In genomic region chr12:47602949-47603558, GRCh38 we compare ENCODE assay signal across 34 cellular contexts.
DNase-seq lines count a peak whose midpoint lies in the region; ATAC-seq and TF ChIP-seq lines count a peak whose summit lies in the region.
"Had no signal": no experiment of that assay in that cellular context is flagged by ENCODE, and none has a peak within 500 bp of the region (broad histone marks: within the 10 kb centered on the region; RNA-seq: fewer than 3 reads in every experiment).

No MANE protein-coding gene starts in this region.

- no peaks in the 10 kb centered on the region for H3K27me3 Mint-ChIP-seq in natural killer cell treated with Interleukin-12 subunit alpha and Interleukin-12 subunit beta and Interleukin-15 and Interleukin-18, amount 100 ng/mL, for 72 hours
- H3K27me3 Mint-ChIP-seq in natural killer cell (ENCODE audit: low read depth in 2 of 2) = no peaks in the 10 kb centered on the region
- no peaks in the 10 kb centered on the region for H3K27me3 Mint-ChIP-seq in chondrocyte (ENCODE audit: low read depth)
- H3K27me3 Mint-ChIP-seq: activated naive CD8-positive, alpha-beta T cell treated with anti-CD3 and anti-CD28 coated beads for 36 hours; B cell; central memory CD8-positive, alpha-beta T cell had no signal

- H3K4me3 ChIP-seq in mesendoderm (ENCODE audit: low read length) = no peak overlapping the region
- H3K4me3 ChIP-seq: dorsolateral prefrontal cortex, esophagus squamous epithelium, heart left ventricle, lung, prostate gland, transverse colon had no signal

- peaks cover 8% of the 10 kb centered on the region for H3K9me3 Mint-ChIP-seq in natural killer cell treated with Interleukin-12 subunit alpha and Interleukin-12 subunit beta and Interleukin-15 and Interleukin-18, amount 100 ng/mL, for 72 hours
- H3K9me3 Mint-ChIP-seq in natural killer cell (peaks cover 3 to 7% of the 10 kb centered on the region in 2 donors), chondrocyte (ENCODE audit: low read depth) (peaks cover 15% of the 10 kb centered on the region)

- H3K4me2 ChIP-seq in mesendoderm (ENCODE audit: low read length) = no peak overlapping the region

- H4K5ac ChIP-seq in mesendoderm (ENCODE audit: low read length) = no peak overlapping the region

- no peak overlapping the region for H2BK5ac ChIP-seq in mesendoderm (ENCODE audit: low read length)

- no peak overlapping the region for H3K18ac ChIP-seq in mesendoderm (ENCODE audit: low read length)

- H3K4me1 Mint-ChIP-seq in natural killer cell treated with Interleukin-12 subunit alpha and Interleukin-12 subunit beta and Interleukin-15 and Interleukin-18, amount 100 ng/mL, for 72 hours (ENCODE audit: low read depth in 2 of 2) = peaks cover 7 to 8% of the 10 kb centered on the region in 2 donors
- H3K4me1 Mint-ChIP-seq in natural killer cell (peaks cover 5 to 9% of the 10 kb centered on the region in 2 donors), chondrocyte (ENCODE audit: low read depth) (peaks cover 26% of the 10 kb centered on the region)
- H3K4me1 Mint-ChIP-seq: central memory CD8-positive, alpha-beta T cell had no signal

- no peak for TF ChIP-seq CTCF in natural killer cell (IDR thresholded peaks at IDR 0.05)
- TF ChIP-seq CTCF in chondrocyte (IDR thresholded peaks at IDR 0.05) = no peak

- WGBS in mesendoderm (ENCODE audit: extremely low coverage, insufficient coverage, low lambda C conversion rate) = no CpG with 5 or more reads among the region's 11 CpGs

- no peak overlapping the region for H3K4me3 Mint-ChIP-seq in natural killer cell treated with Interleukin-12 subunit alpha and Interleukin-12 subunit beta and Interleukin-15 and Interleukin-18, amount 100 ng/mL, for 72 hours
- no peak overlapping the region for H3K4me3 Mint-ChIP-seq in natural killer cell
- no peak overlapping the region for H3K4me3 Mint-ChIP-seq in chondrocyte (ENCODE audit: unreplicated experiment)
- H3K4me3 Mint-ChIP-seq: activated naive CD8-positive, alpha-beta T cell treated with anti-CD3 and anti-CD28 coated beads for 36 hours; B cell; CD8-positive, alpha-beta memory T cell; central memory CD8-positive, alpha-beta T cell had no signal

- H3K36me3 Mint-ChIP-seq in natural killer cell treated with Interleukin-12 subunit alpha and Interleukin-12 subunit beta and Interleukin-15 and Interleukin-18, amount 100 ng/mL, for 72 hours = peaks cover 15% of the 10 kb centered on the region
- peaks cover 9% of the 10 kb centered on the region for H3K36me3 Mint-ChIP-seq in natural killer cell
- H3K36me3 Mint-ChIP-seq in chondrocyte (ENCODE audit: low read depth) = peaks cover 12% of the 10 kb centered on the region

- ATAC-seq in natural killer cell treated with Interleukin-12 subunit alpha and Interleukin-12 subunit beta and Interleukin-15 and Interleukin-18, amount 100 ng/mL, for 72 hours = peak; percentile 43 to 63
- ATAC-seq in natural killer cell (no peak), GM19455 (IDR thresholded peaks at IDR 0.05; ENCODE audit: unreplicated experiment) (no peak)
- ATAC-seq: HCT116 had no signal

- no peak overlapping the region for H3K27ac ChIP-seq in mesendoderm (ENCODE audit: low read depth, low read length)
- H3K27ac ChIP-seq: dorsolateral prefrontal cortex, esophagus squamous epithelium, neutrophil, prostate gland, transverse colon had no signal

- no peaks in the 10 kb centered on the region for H3K79me1 ChIP-seq in mesendoderm (ENCODE audit: low read length)

- DNase-seq in natural killer cell treated with Interleukin-12 subunit alpha and Interleukin-12 subunit beta and Interleukin-15 and Interleukin-18, amount 100 ng/mL, for 72 hours (ENCODE audit: low spot score) = no peak
- DNase-seq in natural killer cell (no peak), chondrocyte (ENCODE audit: low spot score) (no peak), mesendoderm (peak; percentile 25), cortex of kidney (lab: John Stamatoyannopoulos, UW) (no peak), superior temporal gyrus (ENCODE audit: extremely low spot score) (no peak)
- no peak for DNase-seq in activated naive CD4-positive, alpha-beta T cell (lab: John Stamatoyannopoulos, UW)
- DNase-seq: ACHN; activated CD4-positive, alpha-beta T cell treated with anti-CD3 and anti-CD28 coated beads, Interleukin-2, amount 50 U/mL, for 1 hour; activated effector memory CD4-positive, alpha-beta T cell treated with anti-CD3 and anti-CD28 coated beads, Interleukin-2, amount 50 U/mL, for 16 hours; activated naive CD8-positive, alpha-beta T cell treated with anti-CD3 and anti-CD28 coated beads for 36 hours; activated T-cell treated with anti-CD3 and anti-CD28 coated beads, Interleukin-2, amount 50 U/mL, for 1 hour; CD8-positive, alpha-beta memory T cell; DMS 273 treated with DMSO at 0.1 percent for 48 hours; dorsolateral prefrontal cortex; esophagus squamous epithelium; foreskin melanocyte; heart left ventricle; NCI-H1694; NCI-H446 treated with DMSO at 0.1 percent for 48 hours; NCI-H774; SIG-M5; stimulated activated CD4-positive, alpha-beta T cell treated with anti-CD3 and anti-CD28 coated beads, Interleukin-15, amount 100 ng/mL, for 24 hours; stimulated activated CD4-positive, alpha-beta T cell treated with anti-CD3 and anti-CD28 coated beads, Interleukin-4, amount 100 ng/mL, for 4 hours; SW 1271; T1000; transverse colon had no signal

- H3K36me3 ChIP-seq in mesendoderm (ENCODE audit: control insufficient read depth, insufficient read depth, low read length) = no peaks in the 10 kb centered on the region
- H3K36me3 ChIP-seq: esophagus squamous epithelium, heart left ventricle, neutrophil, prostate gland, transverse colon had no signal

- intact Hi-C loops in natural killer cell (cut with micrococcal nuclease) = no loop called here

- no peak overlapping the region for H2BK15ac ChIP-seq in mesendoderm (replicated peaks; ENCODE audit: low read depth)

- no peaks in the 10 kb centered on the region for H3K27me3 ChIP-seq in mesendoderm (ENCODE audit: insufficient read depth, low read length, poor library complexity)
- H3K27me3 ChIP-seq: dorsolateral prefrontal cortex, esophagus squamous epithelium, heart left ventricle, neutrophil, transverse colon had no signal

- no peak overlapping the region for H3K56ac ChIP-seq in mesendoderm (ENCODE audit: low read length)

- no peak overlapping the region for H2AK5ac ChIP-seq in mesendoderm (ENCODE audit: low read length)

- H3K79me2 ChIP-seq in mesendoderm (ENCODE audit: control insufficient read depth, insufficient read depth, low read length) = no peaks in the 10 kb centered on the region

- H2BK120ac ChIP-seq in mesendoderm (ENCODE audit: low read depth, low read length) = no peak overlapping the region

- H3K23ac ChIP-seq in mesendoderm (ENCODE audit: low read length) = no peak overlapping the region

- no peak overlapping the region for H4K8ac ChIP-seq in mesendoderm (ENCODE audit: low read depth, low read length)

- no peak overlapping the region for H3K9ac ChIP-seq in mesendoderm (ENCODE audit: low read length)

- H3K4me1 ChIP-seq in mesendoderm (ENCODE audit: control insufficient read depth, low read depth, low read length) = no peaks in the 10 kb centered on the region
- H3K4me1 ChIP-seq: esophagus squamous epithelium, prostate gland, transverse colon had no signal

- no peak overlapping the region for H3K4ac ChIP-seq in mesendoderm (ENCODE audit: low read depth, low read length)

- no peak overlapping the region for H3K27ac Mint-ChIP-seq in natural killer cell treated with Interleukin-12 subunit alpha and Interleukin-12 subunit beta and Interleukin-15 and Interleukin-18, amount 100 ng/mL, for 72 hours
- H3K27ac Mint-ChIP-seq in natural killer cell = no peak overlapping the region
- H3K27ac Mint-ChIP-seq in chondrocyte (ENCODE audit: unreplicated experiment) = peak overlapping the region; percentile 42
- H3K27ac Mint-ChIP-seq: activated naive CD8-positive, alpha-beta T cell treated with anti-CD3 and anti-CD28 coated beads for 36 hours; B cell had no signal

Comparison
In these comparisons a context has a peak if more than half of its experiments do, and no peak if none do; other contexts are left out.
1. ATAC-seq: peak in natural killer cell treated with Interleukin-12 subunit alpha and Interleukin-12 subunit beta and Interleukin-15 and Interleukin-18, amount 100 ng/mL, for 72 hours (2 of 2); none in natural killer cell (0 of 3) and GM19455 (single experiment).